In the genomic region with DNA sequence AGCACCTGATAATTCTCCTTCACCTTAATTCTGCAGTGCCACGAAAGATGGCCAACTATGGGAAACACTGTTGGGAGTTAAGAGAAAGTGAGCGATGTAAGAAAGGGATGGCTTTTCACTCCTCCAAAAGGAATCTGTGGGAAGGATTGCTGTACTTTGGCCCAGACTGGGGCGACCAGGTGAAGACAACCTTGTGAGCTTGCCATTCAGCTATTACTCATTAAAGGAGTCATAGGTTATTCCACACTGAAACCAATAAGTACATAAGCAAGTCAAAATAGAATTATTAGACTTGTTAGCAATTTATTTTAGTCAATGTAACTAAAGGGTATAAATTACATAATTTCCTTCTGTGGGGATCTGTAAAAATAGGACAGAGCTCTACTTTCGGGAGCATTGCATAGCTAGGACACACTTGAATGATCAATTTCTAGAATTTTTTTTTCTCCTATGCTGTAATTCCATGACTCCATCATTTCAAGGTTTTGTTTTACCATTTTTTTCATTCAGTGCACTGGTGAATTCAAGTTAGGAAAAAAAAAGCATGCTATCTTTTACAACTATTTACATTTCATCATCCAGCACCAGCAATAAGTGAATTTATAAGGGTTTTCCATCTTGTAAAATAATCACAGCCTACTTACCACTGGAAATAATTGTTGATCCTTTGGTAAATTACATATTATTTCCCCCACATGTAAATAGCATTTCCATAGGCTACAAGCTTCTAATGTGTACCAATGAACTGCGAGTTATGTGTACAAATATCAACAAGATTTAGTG, we compare ENCODE assay signal across 21 cellular contexts.
DNase-seq lines count a peak whose midpoint lies in the region; ATAC-seq and TF ChIP-seq lines count a peak whose summit lies in the region.
"Had no signal": no experiment of that assay in that cellular context is flagged by ENCODE, and none has a peak within 500 bp of the region (broad histone marks: within the 10 kb centered on the region; RNA-seq: fewer than 3 reads in every experiment).

No MANE protein-coding gene starts in this region.

- no peaks in the 10 kb centered on the region for H4K20me1 ChIP-seq in PC-3 (ENCODE audit: low read length)

- ATAC-seq in PC-3 (no peak), SK-N-SH treated with all-trans-retinoic acid at 6 μM for 48 hours (no peak)
- ATAC-seq in activated CD4-positive, CD25-positive, alpha-beta regulatory T cell treated with anti-CD3 and anti-CD28 coated beads, Interleukin-2, amount 50 U/mL, for 24 hours: no peak
- ATAC-seq: A549 had no signal

- DNase-seq in PC-3: peak; percentile 55
- peak; percentile 5 for DNase-seq in fibroblast of villous mesenchyme (ENCODE audit: low read depth)
- peak; percentile 42 for DNase-seq in mucosa of gallbladder (ENCODE audit: low spot score)
- DNase-seq in GM10266 (ENCODE audit: extremely low spot score): no peak
- DNase-seq: BE2C; CD4-positive, CD25-positive, alpha-beta regulatory T cell; DMS79; KBM-7; NCI-H1105 treated with DMSO at 0.1 percent for 48 hours; NCI-H1694 treated with DMSO at 0.1 percent for 48 hours; NCI-H2081 treated with DMSO at 0.1 percent for 48 hours; NCI-H2171 treated with DMSO at 0.1 percent for 48 hours; NCI-H446; NCI-H526; OCI-M1; Right ventricle myocardium superior had no signal

- no peak overlapping the region for H2AFZ ChIP-seq in PC-3 (ENCODE audit: low read length)

- POLR2A ChIA-PET in HEK293 (lab: Yijun Ruan, JAX) (no interaction called here), PC-3 (lab: Charles Lee; ENCODE audit: unreplicated experiment) (interaction anchor here (0.6 kb wide), 1 partner anchor 61 kb away, joined by 4 read pairs; no protein-coding TSS in a partner anchor)

- no peaks in the 10 kb centered on the region for H3F3A ChIP-seq in PC-3 (ENCODE audit: low read length, unreplicated experiment)

- H3K9me2 ChIP-seq in PC-3 (replicated peaks; ENCODE audit: low read length): no peaks in the 10 kb centered on the region

- H3K4me1 ChIP-seq in HEK293 (ENCODE audit: control insufficient read depth, insufficient read depth, low read length): 0 out of 2 replicates have a peak, but pooled peaks cover 4% of the 10 kb centered on the region
- H3K4me1 ChIP-seq in PC-3 (ENCODE audit: insufficient read depth, low read length): peaks cover 49% of the 10 kb centered on the region

- H3K9ac ChIP-seq in PC-3 (ENCODE audit: low read length): no peak overlapping the region

- H3K27me3 ChIP-seq in PC-3 (ENCODE audit: low read length): no peaks in the 10 kb centered on the region

- BruUV-seq in PC-3 (replicated peaks; lab: Mats Ljungman, UMichigan): no TSS peak

- no peaks in the 10 kb centered on the region for H3K79me2 ChIP-seq in PC-3 (ENCODE audit: low read length)

- TF ChIP-seq CTCF in HEK293 (tag by site-specific recombination; IDR thresholded peaks at IDR 0.05) (no peak), PC-3 (conservative IDR thresholded peaks at IDR 0.05; ENCODE audit: low read depth, low read length) (no peak), fibroblast of villous mesenchyme (IDR thresholded peaks at IDR 0.05; ENCODE audit: insufficient read depth, low read depth, low read length) (no peak), GM10266 (IDR thresholded peaks at IDR 0.05; ENCODE audit: control insufficient read depth, insufficient read depth, low read depth, missing control alignments) (no peak)

- H3K36me3 ChIP-seq in HEK293 (ENCODE audit: control insufficient read depth in 2 of 2, insufficient read depth in 1 of 2, low read length in 2 of 2) (no peaks in the 10 kb centered on the region), PC-3 (ENCODE audit: low read depth, low read length) (no peaks in the 10 kb centered on the region)
- H3K36me3 ChIP-seq: BE2C, HAP-1 had no signal

- H3K27ac ChIP-seq in HEK293 (ENCODE audit: extremely low read depth, low read depth, low read length) (no peak overlapping the region), PC-3 (ENCODE audit: low read length) (no peak overlapping the region; the same call in 1 of the 2 replicates)
- H3K27ac ChIP-seq: A549 had no signal

- peak overlapping the region; percentile 19 for H3K4me2 ChIP-seq in PC-3 (ENCODE audit: low read length)
- H3K4me2 ChIP-seq: A549 had no signal

- intact Hi-C loops in PC-3 (cut with micrococcal nuclease): loop anchor here (5.0 to 10.0 kb wide), 2 partner anchors 116 to 242 kb away; no protein-coding TSS in a partner anchor

- H3K9me3 ChIP-seq in HEK293 (ENCODE audit: control insufficient read depth, insufficient read depth, low read depth, low read length) (no peaks in the 10 kb centered on the region), PC-3 (ENCODE audit: low read length) (no peaks in the 10 kb centered on the region)
- H3K9me3 ChIP-seq: A549, BE2C, HAP-1 had no signal

- H3K4me3 ChIP-seq in HEK293 (ENCODE audit: low read depth, low read length) (no peak overlapping the region), PC-3 (ENCODE audit: low read length) (no peak overlapping the region), fibroblast of villous mesenchyme (ENCODE audit: low read depth, low read length) (no peak overlapping the region)
- H3K4me3 ChIP-seq: A549, HAP-1 had no signal

- CTCF ChIA-PET in HEK293 (lab: Yijun Ruan, JAX) (no interaction called here), PC-3 (lab: Charles Lee) (no interaction called here)

TF ChIP-seq in HEK293, 187 proteins besides CTCF, POLR2A, EP300 and RAD21 (continues in another document):
- TF ChIP-seq, protein P1, sequence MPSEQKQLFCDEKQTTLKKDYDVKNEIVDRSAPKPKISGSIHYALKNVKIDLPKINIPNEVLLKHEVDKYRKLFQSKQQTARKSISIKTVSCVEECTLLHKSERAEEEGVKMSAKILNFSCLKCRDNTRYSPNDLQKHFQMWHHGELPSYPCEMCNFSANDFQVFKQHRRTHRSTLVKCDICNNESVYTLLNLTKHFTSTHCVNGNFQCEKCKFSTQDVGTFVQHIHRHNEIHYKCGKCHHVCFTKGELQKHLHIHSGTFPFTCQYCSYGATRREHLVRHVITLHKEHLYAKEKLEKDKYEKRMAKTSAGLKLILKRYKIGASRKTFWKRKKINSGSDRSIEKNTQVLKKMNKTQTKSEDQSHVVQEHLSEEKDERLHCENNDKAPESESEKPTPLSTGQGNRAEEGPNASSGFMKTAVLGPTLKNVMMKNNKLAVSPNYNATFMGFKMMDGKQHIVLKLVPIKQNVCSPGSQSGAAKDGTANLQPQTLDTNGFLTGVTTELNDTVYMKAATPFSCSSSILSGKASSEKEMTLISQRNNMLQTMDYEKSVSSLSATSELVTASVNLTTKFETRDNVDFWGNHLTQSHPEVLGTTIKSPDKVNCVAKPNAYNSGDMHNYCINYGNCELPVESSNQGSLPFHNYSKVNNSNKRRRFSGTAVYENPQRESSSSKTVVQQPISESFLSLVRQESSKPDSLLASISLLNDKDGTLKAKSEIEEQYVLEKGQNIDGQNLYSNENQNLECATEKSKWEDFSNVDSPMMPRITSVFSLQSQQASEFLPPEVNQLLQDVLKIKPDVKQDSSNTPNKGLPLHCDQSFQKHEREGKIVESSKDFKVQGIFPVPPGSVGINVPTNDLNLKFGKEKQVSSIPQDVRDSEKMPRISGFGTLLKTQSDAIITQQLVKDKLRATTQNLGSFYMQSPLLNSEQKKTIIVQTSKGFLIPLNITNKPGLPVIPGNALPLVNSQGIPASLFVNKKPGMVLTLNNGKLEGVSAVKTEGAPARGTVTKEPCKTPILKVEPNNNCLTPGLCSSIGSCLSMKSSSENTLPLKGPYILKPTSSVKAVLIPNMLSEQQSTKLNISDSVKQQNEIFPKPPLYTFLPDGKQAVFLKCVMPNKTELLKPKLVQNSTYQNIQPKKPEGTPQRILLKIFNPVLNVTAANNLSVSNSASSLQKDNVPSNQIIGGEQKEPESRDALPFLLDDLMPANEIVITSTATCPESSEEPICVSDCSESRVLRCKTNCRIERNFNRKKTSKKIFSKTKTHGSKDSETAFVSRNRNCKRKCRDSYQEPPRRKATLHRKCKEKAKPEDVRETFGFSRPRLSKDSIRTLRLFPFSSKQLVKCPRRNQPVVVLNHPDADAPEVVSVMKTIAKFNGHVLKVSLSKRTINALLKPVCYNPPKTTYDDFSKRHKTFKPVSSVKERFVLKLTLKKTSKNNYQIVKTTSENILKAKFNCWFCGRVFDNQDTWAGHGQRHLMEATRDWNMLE (tag by site-specific recombination; conservative IDR thresholded peaks at IDR 0.05; ENCODE audit: low read depth): no peak
- TF ChIP-seq GLI2 (tag by site-specific recombination; IDR thresholded peaks at IDR 0.05; ENCODE audit: borderline replicate concordance, low read depth): no peak

TF ChIP-seq in SK-N-SH treated with all-trans-retinoic acid at 6 μM for 48 hours, 23 proteins besides CTCF, POLR2A, EP300 and RAD21:
- TF ChIP-seq ZNF8 (CRISPR knock-in tag; IDR thresholded peaks at IDR 0.05) (no peak), TCF4 (CRISPR knock-in tag; IDR thresholded peaks at IDR 0.05; ENCODE audit: borderline replicate concordance) (no peak), ZNF565 (CRISPR knock-in tag; conservative IDR thresholded peaks at IDR 0.05; ENCODE audit: low read depth) (no peak)
- TF ChIP-seq, protein P2, sequence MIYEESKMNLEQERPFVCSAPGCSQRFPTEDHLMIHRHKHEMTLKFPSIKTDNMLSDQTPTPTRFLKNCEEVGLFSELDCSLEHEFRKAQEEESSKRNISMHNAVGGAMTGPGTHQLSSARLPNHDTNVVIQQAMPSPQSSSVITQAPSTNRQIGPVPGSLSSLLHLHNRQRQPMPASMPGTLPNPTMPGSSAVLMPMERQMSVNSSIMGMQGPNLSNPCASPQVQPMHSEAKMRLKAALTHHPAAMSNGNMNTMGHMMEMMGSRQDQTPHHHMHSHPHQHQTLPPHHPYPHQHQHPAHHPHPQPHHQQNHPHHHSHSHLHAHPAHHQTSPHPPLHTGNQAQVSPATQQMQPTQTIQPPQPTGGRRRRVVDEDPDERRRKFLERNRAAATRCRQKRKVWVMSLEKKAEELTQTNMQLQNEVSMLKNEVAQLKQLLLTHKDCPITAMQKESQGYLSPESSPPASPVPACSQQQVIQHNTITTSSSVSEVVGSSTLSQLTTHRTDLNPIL (CRISPR knock-in tag; IDR thresholded peaks at IDR 0.05; ENCODE audit: low read depth): no peak
